In the genomic region with DNA sequence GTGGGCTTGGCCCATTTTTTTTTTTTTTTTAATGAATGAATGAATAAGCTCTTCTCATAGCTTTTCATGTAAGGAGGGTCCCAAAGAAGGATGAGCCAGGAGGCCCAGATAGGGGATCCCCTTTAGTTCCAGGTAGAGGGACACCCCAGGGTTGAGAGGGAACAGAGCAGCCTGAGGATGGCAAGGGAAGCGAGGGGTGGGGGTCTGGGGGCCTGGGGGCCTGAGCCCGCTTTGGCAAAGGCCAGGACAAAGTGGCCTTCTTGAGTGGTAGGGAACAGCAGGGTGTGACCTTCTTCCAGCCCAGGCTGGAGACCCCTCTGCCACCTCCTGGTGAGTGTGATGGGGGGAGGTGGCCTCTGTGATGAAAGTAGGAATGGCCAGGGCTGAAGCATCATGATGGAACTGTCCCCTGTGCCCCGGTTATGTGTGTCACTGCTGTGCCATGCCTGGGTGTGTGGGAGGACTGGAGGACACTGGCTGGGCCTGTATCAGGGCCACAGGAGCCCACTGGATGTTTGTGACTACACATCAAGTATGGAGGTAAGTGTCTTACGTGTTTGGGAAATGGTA, we compare ENCODE assay signal across 18 cellular contexts.
DNase-seq lines count a peak whose midpoint lies in the region; ATAC-seq and TF ChIP-seq lines count a peak whose summit lies in the region.
"Had no signal": no experiment of that assay in that cellular context is flagged by ENCODE, and none has a peak within 500 bp of the region (broad histone marks: within the 10 kb centered on the region; RNA-seq: fewer than 3 reads in every experiment).

No MANE protein-coding gene starts in this region.

- intact Hi-C loops in aorta (cut with DNase I): no loop called here
- intact Hi-C loops in lower lobe of right lung (cut with DNase I): no loop called here

- H3K4me3 Mint-ChIP-seq in activated CD8-positive, alpha-beta memory T cell treated with anti-CD3 and anti-CD28 coated beads, Interleukin-2, amount 10 ng/mL, durations not matched to agents 7 days and 5 days: no peak overlapping the region
- H3K4me3 Mint-ChIP-seq: CD8-positive, alpha-beta T cell had no signal

- no peaks in the 10 kb centered on the region for H3K36me3 ChIP-seq in aorta (ENCODE audit: control insufficient read depth in 1 of 2, insufficient read depth in 2 of 2, low read length in 1 of 2)
- H3K36me3 ChIP-seq in lower lobe of right lung: no peaks in the 10 kb centered on the region
- H3K36me3 ChIP-seq: HAP-1 had no signal

- no peaks in the 10 kb centered on the region for H3K9me3 Mint-ChIP-seq in activated CD8-positive, alpha-beta memory T cell treated with anti-CD3 and anti-CD28 coated beads, Interleukin-2, amount 10 ng/mL, durations not matched to agents 7 days and 5 days (ENCODE audit: low read depth)
- H3K9me3 Mint-ChIP-seq: CD8-positive, alpha-beta T cell had no signal

- ATAC-seq in activated CD8-positive, alpha-beta memory T cell treated with anti-CD3 and anti-CD28 coated beads, Interleukin-2, amount 10 ng/mL, durations not matched to agents 7 days and 5 days: no peak
- ATAC-seq in left lobe of liver: no peak
- ATAC-seq in aorta (ENCODE audit: low FRiP score): no peak
- ATAC-seq in lower lobe of right lung: no peak
- ATAC-seq: A549; CD8-positive, alpha-beta T cell; GM12878 had no signal

- TF ChIP-seq CTCF in lower lobe of right lung (IDR thresholded peaks at IDR 0.05): no peak

- 86 to 95% methylated on average over 4 of the region's 4 CpGs for WGBS in aorta, 2 donors

- CTCF ChIA-PET in activated CD8-positive, alpha-beta memory T cell treated with anti-CD3 and anti-CD28 coated beads, Interleukin-2, amount 10 ng/mL, durations not matched to agents 7 days and 5 days (lab: Charles Lee): no interaction called here

- no peaks in the 10 kb centered on the region for H3K4me1 Mint-ChIP-seq in activated CD8-positive, alpha-beta memory T cell treated with anti-CD3 and anti-CD28 coated beads, Interleukin-2, amount 10 ng/mL, durations not matched to agents 7 days and 5 days

- H3K27ac ChIP-seq in aorta (ENCODE audit: low read depth in 1 of 2, low read length in 2 of 2) (no peak overlapping the region), lower lobe of right lung (no peak overlapping the region)
- H3K27ac ChIP-seq: 22Rv1, A549, GM23248 had no signal

- H3K4me3 ChIP-seq in aorta (ENCODE audit: low read length in 2 of 2): no peak overlapping the region
- H3K4me3 ChIP-seq in lower lobe of right lung: no peak overlapping the region
- H3K4me3 ChIP-seq: A549, GM12878, GM23248, HAP-1 had no signal

- H3K36me3 Mint-ChIP-seq in activated CD8-positive, alpha-beta memory T cell treated with anti-CD3 and anti-CD28 coated beads, Interleukin-2, amount 10 ng/mL, durations not matched to agents 7 days and 5 days: no peaks in the 10 kb centered on the region
- H3K36me3 Mint-ChIP-seq: CD8-positive, alpha-beta T cell had no signal

- H3K9me3 ChIP-seq in aorta (ENCODE audit: control insufficient read depth, low read length): no peaks in the 10 kb centered on the region
- H3K9me3 ChIP-seq in lower lobe of right lung: no peaks in the 10 kb centered on the region
- H3K9me3 ChIP-seq: HAP-1 had no signal

- no peak overlapping the region for H3K27ac Mint-ChIP-seq in activated CD8-positive, alpha-beta memory T cell treated with anti-CD3 and anti-CD28 coated beads, Interleukin-2, amount 10 ng/mL, durations not matched to agents 7 days and 5 days
- H3K27ac Mint-ChIP-seq: CD8-positive, alpha-beta T cell had no signal

- DNase-seq in activated CD8-positive, alpha-beta memory T cell treated with anti-CD3 and anti-CD28 coated beads for 24 hours: peak; percentile 40
- DNase-seq in activated CD8-positive, alpha-beta memory T cell treated with anti-CD3 and anti-CD28 coated beads, Interleukin-2, amount 10 ng/mL, durations not matched to agents 7 days and 5 days: no peak
- peak; percentile 26 for DNase-seq in left lobe of liver (ENCODE audit: low spot score)
- DNase-seq in stimulated activated CD8-positive, alpha-beta memory T cell treated with anti-CD3 and anti-CD28 coated beads, Interleukin-4, amount 100 ng/mL, for 48 hours: peak; percentile 14
- DNase-seq in UCSD-AML1 (lab: John Stamatoyannopoulos, UW; ENCODE audit: unreplicated experiment): no peak
- no peak for DNase-seq in aorta
- no peak for DNase-seq in lower lobe of right lung
- no peak for DNase-seq in NCI-H1694 treated with DMSO at 0.1 percent for 48 hours (lab: John Stamatoyannopoulos, UW)
- DNase-seq: AML-193; Calu3; CD8-positive, alpha-beta T cell; DMS79 treated with DMSO at 0.1 percent for 48 hours; EL; GM23248 had no signal

- H3K27me3 ChIP-seq in aorta (ENCODE audit: control insufficient read depth in 1 of 2, insufficient read depth in 2 of 2, low read length in 1 of 2): peaks cover 0 to 1% of the 10 kb centered on the region in 2 donors
- peaks cover 19% of the 10 kb centered on the region for H3K27me3 ChIP-seq in lower lobe of right lung (ENCODE audit: low read depth)

- H3K27me3 Mint-ChIP-seq in activated CD8-positive, alpha-beta memory T cell treated with anti-CD3 and anti-CD28 coated beads, Interleukin-2, amount 10 ng/mL, durations not matched to agents 7 days and 5 days: peaks cover 18% of the 10 kb centered on the region

- H3K4me1 ChIP-seq in aorta (ENCODE audit: control insufficient read depth in 1 of 2, insufficient read depth in 2 of 2, low read length in 2 of 2) (no peaks in the 10 kb centered on the region), lower lobe of right lung (peaks cover 5% of the 10 kb centered on the region)
- H3K4me1 ChIP-seq: A549, HAP-1 had no signal

Comparison
In these comparisons a context has a peak if more than half of its experiments do, and no peak if none do; other contexts are left out.
1. DNase-seq: peak in activated CD8-positive, alpha-beta memory T cell treated with anti-CD3 and anti-CD28 coated beads for 24 hours (single experiment), left lobe of liver (single experiment) and stimulated activated CD8-positive, alpha-beta memory T cell treated with anti-CD3 and anti-CD28 coated beads, Interleukin-4, amount 100 ng/mL, for 48 hours (single experiment); none in activated CD8-positive, alpha-beta memory T cell treated with anti-CD3 and anti-CD28 coated beads, Interleukin-2, amount 10 ng/mL, durations not matched to agents 7 days and 5 days (single experiment), UCSD-AML1 (single experiment), aorta (0 of 2), lower lobe of right lung (single experiment) and NCI-H1694 treated with DMSO at 0.1 percent for 48 hours (single experiment).